ENCODE assay signal across 1 cellular context in the genomic region with DNA sequence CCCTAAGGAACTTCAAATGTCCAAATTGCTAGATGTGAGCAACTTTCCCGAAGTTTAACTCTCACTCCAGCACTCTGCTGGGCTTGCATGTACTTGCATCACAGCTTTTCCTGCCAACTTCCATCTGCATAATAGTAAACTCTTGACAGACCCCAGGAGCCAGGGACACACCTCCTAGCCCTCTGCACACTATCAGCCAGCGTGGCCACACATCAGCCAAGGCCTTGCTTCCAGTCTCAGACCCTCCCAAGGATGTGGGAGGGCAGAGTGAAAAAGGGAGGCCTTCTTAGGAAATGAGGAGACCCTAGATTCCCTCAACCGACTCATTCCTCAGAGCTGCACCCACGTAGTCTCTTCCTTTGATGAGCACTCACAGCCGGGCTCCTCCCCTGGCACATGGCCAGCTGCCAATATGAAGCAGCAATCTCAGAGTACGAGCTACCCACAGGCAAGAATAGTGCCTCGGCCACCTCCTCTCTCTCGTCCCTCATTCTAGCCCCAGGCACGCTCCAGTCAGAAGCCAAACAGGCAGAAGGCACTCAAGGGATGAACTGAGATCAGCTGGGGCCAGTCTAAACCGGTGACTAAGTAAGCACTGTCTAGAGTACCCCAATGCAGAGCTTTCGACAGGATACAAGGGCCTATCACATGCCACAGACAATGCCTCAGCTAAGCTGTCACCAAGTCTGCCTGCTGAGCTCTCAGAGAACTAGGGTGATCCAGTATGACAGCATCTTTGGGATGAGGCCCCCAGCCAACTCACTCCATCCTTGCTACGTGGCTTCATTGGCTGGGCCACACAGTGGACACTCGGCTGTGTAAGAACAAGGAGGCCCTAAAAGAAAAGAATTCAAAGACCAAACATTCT.
TF ChIP-seq lines count a peak whose summit lies in the region.

No MANE protein-coding gene starts in this region.

TF ChIP-seq in SK-N-SH, 30 proteins besides CTCF, POLR2A, EP300 and RAD21 (continued from another document):
- TF ChIP-seq, protein P1, sequence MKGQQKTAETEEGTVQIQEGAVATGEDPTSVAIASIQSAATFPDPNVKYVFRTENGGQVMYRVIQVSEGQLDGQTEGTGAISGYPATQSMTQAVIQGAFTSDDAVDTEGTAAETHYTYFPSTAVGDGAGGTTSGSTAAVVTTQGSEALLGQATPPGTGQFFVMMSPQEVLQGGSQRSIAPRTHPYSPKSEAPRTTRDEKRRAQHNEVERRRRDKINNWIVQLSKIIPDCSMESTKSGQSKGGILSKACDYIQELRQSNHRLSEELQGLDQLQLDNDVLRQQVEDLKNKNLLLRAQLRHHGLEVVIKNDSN (IDR thresholded peaks at IDR 0.05; ENCODE audit: borderline replicate concordance, low read depth), result no peak
- no peak for TF ChIP-seq RCOR1 (IDR thresholded peaks at IDR 0.05; ENCODE audit: low read length)
- TF ChIP-seq, protein P2, sequence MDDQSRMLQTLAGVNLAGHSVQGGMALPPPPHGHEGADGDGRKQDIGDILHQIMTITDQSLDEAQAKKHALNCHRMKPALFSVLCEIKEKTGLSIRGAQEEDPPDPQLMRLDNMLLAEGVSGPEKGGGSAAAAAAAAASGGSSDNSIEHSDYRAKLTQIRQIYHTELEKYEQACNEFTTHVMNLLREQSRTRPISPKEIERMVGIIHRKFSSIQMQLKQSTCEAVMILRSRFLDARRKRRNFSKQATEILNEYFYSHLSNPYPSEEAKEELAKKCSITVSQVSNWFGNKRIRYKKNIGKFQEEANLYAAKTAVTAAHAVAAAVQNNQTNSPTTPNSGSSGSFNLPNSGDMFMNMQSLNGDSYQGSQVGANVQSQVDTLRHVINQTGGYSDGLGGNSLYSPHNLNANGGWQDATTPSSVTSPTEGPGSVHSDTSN (IDR thresholded peaks at IDR 0.05), result no peak
